In genomic region chr12:3768911-3769447, GRCh38 we compare ENCODE assay signal across 33 cellular contexts. TPM values are rescaled to one million over a fixed set of nuclear protein-coding genes. Genes with fewer than 3 reads are reported as not detected.
"Had no signal": no experiment of that assay in that cellular context is flagged by ENCODE, and none has a peak within 500 bp of the region (broad histone marks: within the 10 kb centered on the region; RNA-seq: fewer than 3 reads in every experiment).

No MANE protein-coding gene starts in this region.

- FAIRE-seq: astrocyte, bronchial epithelial cell, TTC549 had no signal

- H3K4me1 ChIP-seq: adrenal gland, Peyer's patch, SJSA1 had no signal

- H3K27ac ChIP-seq: adrenal gland, Peyer's patch, SJSA1 had no signal

- H3K27me3 ChIP-seq: adrenal gland, Peyer's patch had no signal

- H3K9me3 Mint-ChIP-seq: activated CD4-positive, alpha-beta T cell treated with anti-CD3 and anti-CD28 coated beads, Interleukin-2, amount 10 ng/mL, durations not matched to agents 24 days and 14 days; activated CD8-positive, alpha-beta T cell treated with anti-CD3 and anti-CD28 coated beads for 36 hours; activated naive CD4-positive, alpha-beta T cell treated with anti-CD3 and anti-CD28 coated beads for 36 hours; activated naive CD4-positive, alpha-beta T cell treated with anti-CD3 and anti-CD28 coated beads, Interleukin-2, amount 50 U/mL, for 72 hours; activated T-cell treated with anti-CD3 and anti-CD28 coated beads, Interleukin-2, amount 50 U/mL, for 24 hours; T-helper 2 cell treated with Interferon-gamma antibody and Interleukin-4, amounts not matched to agents 5 μg/mL and 100 μg/mL, for 36 hours had no signal

- H3K36me3 ChIP-seq: adrenal gland, Peyer's patch, SJSA1 had no signal

- H3K27ac Mint-ChIP-seq: activated CD4-positive, alpha-beta T cell treated with anti-CD3 and anti-CD28 coated beads, Interleukin-2, amount 10 ng/mL, durations not matched to agents 24 days and 14 days; activated CD8-positive, alpha-beta T cell treated with anti-CD3 and anti-CD28 coated beads for 36 hours; activated naive CD4-positive, alpha-beta T cell treated with anti-CD3 and anti-CD28 coated beads for 36 hours; activated naive CD4-positive, alpha-beta T cell treated with anti-CD3 and anti-CD28 coated beads, Interleukin-2, amount 50 U/mL, for 72 hours; activated T-cell treated with anti-CD3 and anti-CD28 coated beads, Interleukin-2, amount 50 U/mL, for 24 hours; brain; T-helper 1 cell treated with Interleukin-12 subunit alpha and Interleukin-12 subunit beta and Interleukin-4 antibody, amounts not matched to agents 30 μg/mL and 1 μg/mL, for 36 hours; T-helper 2 cell treated with Interferon-gamma antibody and Interleukin-4, amounts not matched to agents 5 μg/mL and 100 μg/mL, for 36 hours had no signal

- H3K4me1 Mint-ChIP-seq: brain had no signal

- DNase-seq: activated CD4-positive, alpha-beta T cell treated with anti-CD3 and anti-CD28 coated beads, Interleukin-2, amount 10 ng/mL, durations not matched to agents 24 days and 14 days; activated CD4-positive, alpha-beta T cell treated with anti-CD3 and anti-CD28 coated beads, Interleukin-2, amount 50 U/mL, for 4 hours; activated CD8-positive, alpha-beta T cell treated with anti-CD3 and anti-CD28 coated beads for 36 hours; activated gamma-delta T cell treated with Interleukin-2 at 50 U/mL for 16 hours; activated naive CD4-positive, alpha-beta T cell treated with anti-CD3 and anti-CD28 coated beads for 36 hours; activated T-cell treated with anti-CD3 and anti-CD28 coated beads, Interleukin-2, amount 50 U/mL, for 24 hours; adrenal gland; caudate nucleus; Karpas-422; NCI-H1092; NCI-H1436 treated with DMSO at 0.1 percent for 48 hours; NCI-H1694 treated with DMSO at 0.1 percent for 48 hours; NCI-H2029 treated with DMSO at 0.1 percent for 48 hours; NCI-H2107; NCI-H2171; NCI-H510A; NCI-H526; NCI-H748 treated with DMSO at 0.1 percent for 48 hours; NK-92 treated with Interleukin-12 subunit alpha and Interleukin-12 subunit beta, amount 100 ng/mL, for 24 hours; PC-3; Peyer's patch; RPMI8226; SHP77 treated with DMSO at 0.1 percent for 48 hours; SK-N-SH had no signal

- H3K4me2 ChIP-seq: SK-N-SH had no signal

- ATAC-seq: activated CD8-positive, alpha-beta T cell treated with anti-CD3 and anti-CD28 coated beads for 36 hours; activated naive CD4-positive, alpha-beta T cell treated with anti-CD3 and anti-CD28 coated beads, Interleukin-2, amount 50 U/mL, for 72 hours; PC-3 had no signal

- H3K9me3 ChIP-seq: adrenal gland, Peyer's patch, SJSA1, SK-N-SH had no signal

- H3K36me3 Mint-ChIP-seq: activated naive CD4-positive, alpha-beta T cell treated with anti-CD3 and anti-CD28 coated beads, Interleukin-2, amount 50 U/mL, for 72 hours; brain had no signal

- H3K4me3 ChIP-seq: adrenal gland, Peyer's patch, SJSA1 had no signal

- H3K4me3 Mint-ChIP-seq: activated CD4-positive, alpha-beta T cell treated with anti-CD3 and anti-CD28 coated beads, Interleukin-2, amount 10 ng/mL, durations not matched to agents 24 days and 14 days; activated CD8-positive, alpha-beta T cell treated with anti-CD3 and anti-CD28 coated beads for 36 hours; activated naive CD4-positive, alpha-beta T cell treated with anti-CD3 and anti-CD28 coated beads for 36 hours; activated T-cell treated with anti-CD3 and anti-CD28 coated beads, Interleukin-2, amount 50 U/mL, for 24 hours; brain; T-helper 1 cell treated with Interleukin-12 subunit alpha and Interleukin-12 subunit beta and Interleukin-4 antibody, amounts not matched to agents 30 μg/mL and 1 μg/mL, for 36 hours; T-helper 2 cell treated with Interferon-gamma antibody and Interleukin-4, amounts not matched to agents 5 μg/mL and 100 μg/mL, for 36 hours had no signal

- H3K27me3 Mint-ChIP-seq: activated CD4-positive, alpha-beta T cell treated with anti-CD3 and anti-CD28 coated beads, Interleukin-2, amount 10 ng/mL, durations not matched to agents 24 days and 14 days; activated CD8-positive, alpha-beta T cell treated with anti-CD3 and anti-CD28 coated beads for 36 hours; activated T-cell treated with anti-CD3 and anti-CD28 coated beads, Interleukin-2, amount 50 U/mL, for 24 hours; brain had no signal

RNA-seq across cellular contexts. Expression of gene CRACR2A, which starts 16.1 kb away (rescaled TPM):
- total RNA-seq: MCF 10A, PC-3 had no signal
